8 cellular contexts compared by ENCODE assay signal in the genomic region with DNA sequence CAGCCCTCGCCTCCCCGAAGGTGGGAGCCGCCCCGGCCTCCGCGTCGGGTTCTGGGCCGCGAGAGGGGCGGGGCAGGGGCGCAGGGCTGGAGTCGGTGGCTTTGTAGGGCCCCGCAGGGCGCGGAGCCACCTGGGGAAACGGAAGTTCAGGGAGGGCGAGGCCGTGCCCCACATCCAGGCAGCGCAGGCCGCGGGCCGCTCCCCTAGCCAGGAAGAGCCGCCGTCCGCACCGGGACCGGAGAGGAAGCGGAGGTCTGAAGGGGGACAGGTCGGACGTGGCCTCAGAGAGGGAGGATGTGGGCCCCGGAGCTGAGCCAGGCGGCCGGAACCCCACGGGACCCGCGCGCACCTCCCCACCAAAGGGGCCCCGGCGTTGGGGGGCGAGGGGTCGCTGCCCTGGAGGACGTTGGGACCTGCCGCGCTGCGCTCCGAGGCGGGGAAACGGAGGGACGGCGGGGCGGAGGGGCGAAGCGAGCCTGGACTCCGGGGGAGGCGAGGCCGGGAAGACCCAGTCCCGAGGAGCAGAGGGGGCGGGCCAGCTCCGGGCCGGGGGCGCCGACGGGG. TPM values are rescaled to one million over a fixed set of nuclear protein-coding genes. Genes with fewer than 3 reads are reported as not detected.
DNase-seq lines count a peak whose midpoint lies in the region; ATAC-seq, FAIRE-seq and TF ChIP-seq lines count a peak whose summit lies in the region.

No MANE protein-coding gene starts in this region.

- peak overlapping the region; percentile 80 to 92 (median 84) for H3K4me3 Mint-ChIP-seq in CD8-positive, alpha-beta memory T cell
- peak overlapping the region; percentile 84 for H3K4me3 Mint-ChIP-seq in MCF 10A (ENCODE audit: unreplicated experiment)

- FAIRE-seq in HTR-8/SVneo (lab: Jason Lieb, UNC), result no peak

- peaks cover 5 to 25% (median 11%) of the 10 kb centered on the region in 3 donors for H3K4me1 Mint-ChIP-seq in CD8-positive, alpha-beta memory T cell
- H3K4me1 Mint-ChIP-seq in MCF 10A (ENCODE audit: insufficient read depth, unreplicated experiment), result no peaks in the 10 kb centered on the region

- no peaks in the 10 kb centered on the region for H3K27me3 ChIP-seq in CD8-positive, alpha-beta memory T cell (ENCODE audit: insufficient read depth, low read length, poor library complexity, severe bottlenecking)
- H3K27me3 ChIP-seq in RWPE2 (ENCODE audit: insufficient read depth, poor library complexity, severe bottlenecking), result no peaks in the 10 kb centered on the region

- no peaks in the 10 kb centered on the region for H3K9me3 ChIP-seq in CD8-positive, alpha-beta memory T cell (ENCODE audit: low read length)
- no peaks in the 10 kb centered on the region for H3K9me3 ChIP-seq in RWPE2 (ENCODE audit: severe bottlenecking)

- no peaks in the 10 kb centered on the region for H3K36me3 Mint-ChIP-seq in CD8-positive, alpha-beta memory T cell
- H3K36me3 Mint-ChIP-seq in MCF 10A (ENCODE audit: insufficient read depth, unreplicated experiment), result peaks cover 9% of the 10 kb centered on the region

- H3K27me3 Mint-ChIP-seq in CD8-positive, alpha-beta memory T cell, result no peaks in the 10 kb centered on the region
- H3K27me3 Mint-ChIP-seq in MCF 10A (ENCODE audit: insufficient read depth, unreplicated experiment), result no peaks in the 10 kb centered on the region

- POLR2A ChIA-PET in CD8-positive, alpha-beta memory T cell (lab: Charles Lee), result interaction anchor here (0.8 to 2.5 kb wide), 6 partner anchors 10 to 77 kb away, joined by 3 to 10 read pairs (median 6); no protein-coding TSS in a partner anchor
- POLR2A ChIA-PET in MCF 10A (lab: Yijun Ruan, JAX), result interaction anchor here (0.5 to 4.5 kb wide), 10 partner anchors 10 to 311 kb away, joined by 3 to 66 read pairs (median 5); a partner anchor contains a TSS

- peak overlapping the region; percentile 63 to 97 (median 90) for H3K27ac Mint-ChIP-seq in CD8-positive, alpha-beta memory T cell
- H3K27ac Mint-ChIP-seq in MCF 10A (ENCODE audit: low read depth, unreplicated experiment), result no peak overlapping the region

- peak overlapping the region; percentile 54 for H3K27ac ChIP-seq in CD8-positive, alpha-beta memory T cell (ENCODE audit: low read depth, low read length)
- peak overlapping the region; percentile 91 for H3K27ac ChIP-seq in RWPE2 (ENCODE audit: poor library complexity, severe bottlenecking)
- H3K27ac ChIP-seq in substantia nigra (ENCODE audit: low read depth, low read length, poor library complexity, severe bottlenecking), result peak overlapping the region; percentile 68

- ATAC-seq in GM21717 (IDR thresholded peaks at IDR 0.05; ENCODE audit: unreplicated experiment), result peak; percentile 31
- peak; percentile 25 for ATAC-seq in RWPE2 (ENCODE audit: low read depth)
- ATAC-seq in left lobe of liver, result no peak

- BruUV-seq in MCF 10A (replicated peaks; lab: Mats Ljungman, UMichigan), result no TSS peak

- peak; percentile 47 to 74 (median 63) for DNase-seq in CD8-positive, alpha-beta memory T cell
- no peak for DNase-seq in RWPE2 (ENCODE audit: low spot score)
- DNase-seq in MCF 10A (ENCODE audit: unreplicated experiment), result no peak
- peak; percentile 61 for DNase-seq in left lobe of liver (ENCODE audit: low spot score)
- DNase-seq in substantia nigra (lab: John Stamatoyannopoulos, UW), result no peak
- no peak for DNase-seq in HTR-8/SVneo (ENCODE audit: insufficient read length, low spot score)
- DNase-seq in GM19240 (ENCODE audit: insufficient read length, low spot score), result no peak

- H3K4me1 ChIP-seq in CD8-positive, alpha-beta memory T cell (ENCODE audit: insufficient read depth, low read length), result peaks cover 31% of the 10 kb centered on the region
- peaks cover 6% of the 10 kb centered on the region for H3K4me1 ChIP-seq in RWPE2 (ENCODE audit: insufficient read depth, poor library complexity, severe bottlenecking)

- no peaks in the 10 kb centered on the region for H3K36me3 ChIP-seq in CD8-positive, alpha-beta memory T cell (ENCODE audit: insufficient read depth, low read length)
- peaks cover 38% of the 10 kb centered on the region for H3K36me3 ChIP-seq in RWPE2 (ENCODE audit: low read depth)

- TF ChIP-seq CTCF in RWPE2 (IDR thresholded peaks at IDR 0.05; ENCODE audit: poor library complexity, severe bottlenecking), result no peak
- no peak for TF ChIP-seq CTCF in MCF 10A (IDR thresholded peaks at IDR 0.05; ENCODE audit: unreplicated experiment)

- CTCF ChIA-PET in CD8-positive, alpha-beta memory T cell (lab: Charles Lee), result interaction anchor here (1.5 to 2.2 kb wide), 2 partner anchors 22 to 93 kb away, joined by 6 to 7 read pairs; no protein-coding TSS in a partner anchor
- CTCF ChIA-PET in MCF 10A (lab: Yijun Ruan, JAX), result interaction anchor here (0.9 to 1.3 kb wide), 2 partner anchors 22 to 23 kb away, joined by 3 to 5 read pairs; no protein-coding TSS in a partner anchor

- intact Hi-C loops in MCF 10A (cut with micrococcal nuclease), result no loop called here

- H3K9me3 Mint-ChIP-seq in CD8-positive, alpha-beta memory T cell, result no peaks in the 10 kb centered on the region
- no peaks in the 10 kb centered on the region for H3K9me3 Mint-ChIP-seq in MCF 10A (ENCODE audit: unreplicated experiment)

- H3K4me3 ChIP-seq in CD8-positive, alpha-beta memory T cell (ENCODE audit: low read length), result peak overlapping the region; percentile 49
- H3K4me3 ChIP-seq in RWPE2 (ENCODE audit: severe bottlenecking), result peak overlapping the region; percentile 99

RNA-seq across cellular contexts. Expression of a gene that starts 0.5 kb away (rescaled TPM):
- 10 to 100 TPM; 27.5 to 31.8 TPM for total RNA-seq in CD8-positive, alpha-beta memory T cell
- polyA plus RNA-seq in CD8-positive, alpha-beta memory T cell, result 3.3 TPM
- total RNA-seq in MCF 10A (2022) (268 and 350 TPM in 2 replicates), left lobe of liver (6.9 TPM)

RNA-seq across cellular contexts. Expression of a gene that starts 15.7 kb away (rescaled TPM):
- total RNA-seq in CD8-positive, alpha-beta memory T cell, result 10 to 100 TPM; 69.8 to 77.6 TPM
- 39.2 TPM for polyA plus RNA-seq in CD8-positive, alpha-beta memory T cell
- 86.8 and 87.3 TPM in 2 replicates for total RNA-seq in MCF 10A (2022)
- 32.8 TPM for total RNA-seq in left lobe of liver

RNA-seq across cellular contexts. Expression of a gene that starts 45.1 kb away (rescaled TPM):
- total RNA-seq in CD8-positive, alpha-beta memory T cell, result 100 to 1,000 TPM; 129 to 141 TPM
- 74.6 TPM for polyA plus RNA-seq in CD8-positive, alpha-beta memory T cell
- total RNA-seq in MCF 10A (2022) (191 and 193 TPM in 2 replicates), left lobe of liver (49.6 TPM)

Comparison
In these comparisons a context has a peak if more than half of its experiments do, and no peak if none do; other contexts are left out.
1. DNase-seq: peak in CD8-positive, alpha-beta memory T cell (5 of 5) and left lobe of liver (single experiment); none in RWPE2 (single experiment), MCF 10A (single experiment), substantia nigra (0 of 49), HTR-8/SVneo (single experiment) and GM19240 (single experiment).
2. Peak in every context shown above with its lines, with median percentiles within 50 percentile points of each other: H3K27ac ChIP-seq.